23 cellular contexts compared by ENCODE assay signal in genomic region chr2:173150963-173151362, GRCh38.
DNase-seq lines count a peak whose midpoint lies in the region; ATAC-seq and TF ChIP-seq lines count a peak whose summit lies in the region.
"Had no signal": no experiment of that assay in that cellular context is flagged by ENCODE, and none has a peak within 500 bp of the region (broad histone marks: within the 10 kb centered on the region; RNA-seq: fewer than 3 reads in every experiment).

No MANE protein-coding gene starts in this region.

- H3K27me3 ChIP-seq in HCT116 (ENCODE audit: insufficient read depth, low read length) (no peaks in the 10 kb centered on the region), Panc1 (ENCODE audit: control insufficient read depth, insufficient read depth, low read length) (no peaks in the 10 kb centered on the region), osteoblast (ENCODE audit: insufficient read depth, low read length) (no peaks in the 10 kb centered on the region)
- H3K27me3 ChIP-seq: sigmoid colon, testis had no signal

- in situ Hi-C loops in Panc1 (cut with HindIII; ENCODE audit: low pct_unique_long_range_greater_than_20kb, low sequenced_read_pairs), result no loop called here

- H3K4me2 ChIP-seq in HCT116 (ENCODE audit: low read length) (peak overlapping the region; percentile 72), osteoblast (ENCODE audit: insufficient read depth, low read length) (no peak overlapping the region)

- intact Hi-C loops in HCT116 (cut with micrococcal nuclease) (no loop called here), Panc1 (cut with micrococcal nuclease; ENCODE audit: unreplicated experiment) (no loop called here), left cardiac atrium (cut with DNase I) (no loop called here)

- CTCF ChIA-PET in HCT116 (lab: Charles Lee), result no interaction called here
- CTCF ChIA-PET in Panc1 (lab: Charles Lee), result no interaction called here

- no peak overlapping the region for H2AFZ ChIP-seq in HCT116 (ENCODE audit: low read depth, low read length, poor library complexity, severe bottlenecking)
- H2AFZ ChIP-seq in osteoblast (ENCODE audit: low read length), result no peak overlapping the region
- H2AFZ ChIP-seq: parathyroid adenoma had no signal

- H3K36me3 ChIP-seq in HCT116 (ENCODE audit: control insufficient read depth in 1 of 2, insufficient read depth in 2 of 2, low read length in 2 of 2), result no peaks in the 10 kb centered on the region
- H3K36me3 ChIP-seq in Panc1 (ENCODE audit: control insufficient read depth, insufficient read depth, low read length), result peaks cover 2% of the 10 kb centered on the region; the same call in 1 of the 2 replicates
- H3K36me3 ChIP-seq in osteoblast (ENCODE audit: insufficient read depth, low read length), result no peaks in the 10 kb centered on the region
- H3K36me3 ChIP-seq: sigmoid colon had no signal

- RAD21 ChIA-PET in HCT116 (lab: Charles Lee; ENCODE audit: low non-redundant PET in 1 of 2, low total read pairs in 2 of 2, uncharacterized antibody in 2 of 2, unreplicated experiment in 2 of 2), result no interaction called here

- H3K4me1 ChIP-seq in HCT116 (ENCODE audit: control insufficient read depth in 1 of 2, insufficient read depth in 2 of 2, low read length in 2 of 2) (peaks cover 3 to 52% of the 10 kb centered on the region in 2 experiments; a peak in 3 of 4 replicates), Panc1 (ENCODE audit: control insufficient read depth, insufficient read depth, low read length) (peaks cover 68% of the 10 kb centered on the region), osteoblast (ENCODE audit: insufficient read depth, low read length) (peaks cover 57% of the 10 kb centered on the region)
- H3K4me1 ChIP-seq: testis had no signal

- H4K20me1 ChIP-seq in HCT116 (ENCODE audit: insufficient read depth) (no peaks in the 10 kb centered on the region), osteoblast (ENCODE audit: insufficient read depth, low read length) (no peaks in the 10 kb centered on the region)

- TF ChIP-seq CTCF in HCT116 (IDR thresholded peaks at IDR 0.05 in 2 of 3, conservative IDR thresholded peaks at IDR 0.05 in 1 of 3; ENCODE audit: borderline replicate concordance in 1 of 3, insufficient read depth in 1 of 3, low read depth in 2 of 3, low read length in 2 of 3) (no peak), Panc1 (IDR thresholded peaks at IDR 0.05) (no peak), osteoblast (IDR thresholded peaks at IDR 0.05; ENCODE audit: extremely low read depth, low read depth, low read length) (no peak)

- H3K4me3 ChIP-seq in HCT116 (replicated peaks in 1 of 2; ENCODE audit: low read depth in 1 of 2, low read length in 2 of 2) (no peak overlapping the region), Panc1 (ENCODE audit: low read depth in 2 of 2, low read length in 2 of 2) (no peak overlapping the region), osteoblast (ENCODE audit: insufficient read depth, low read length) (no peak overlapping the region)
- H3K4me3 ChIP-seq: sigmoid colon, testis had no signal

- TF ChIP-seq RAD21 in HCT116 (IDR thresholded peaks at IDR 0.05; ENCODE audit: low read depth), result no peak

- no peaks in the 10 kb centered on the region for H3K27me3 Mint-ChIP-seq in central memory CD8-positive, alpha-beta T cell
- H3K27me3 Mint-ChIP-seq: activated naive CD8-positive, alpha-beta T cell treated with anti-CD3 and anti-CD28 coated beads, Interleukin-2, amount 10 ng/mL, durations not matched to agents 7 days and 5 days; stimulated activated memory B cell treated with anti-CD40 and anti-IgM and Interleukin-4, amounts not matched to agents 10 μg/mL and 1 μg/mL and 100 μg/mL, for 72 hours had no signal

- H3K27ac ChIP-seq in HCT116 (ENCODE audit: low read depth, low read length) (no peak overlapping the region), Panc1 (ENCODE audit: low read length) (peak overlapping the region; percentile 91), osteoblast (ENCODE audit: low read depth, low read length) (peak overlapping the region; percentile 3)
- H3K27ac ChIP-seq: parathyroid adenoma, testis had no signal

- no peak overlapping the region for H3K9ac ChIP-seq in HCT116 (ENCODE audit: low read length)
- H3K9ac ChIP-seq: parathyroid adenoma had no signal

- DNase-seq in HCT116 (ENCODE audit: low read depth, low spot score) (no peak), Panc1 (ENCODE audit: low read depth, low spot score) (no peak), osteoblast (ENCODE audit: insufficient read length, low spot score, missing footprints) (no peak), AML-193 (lab: John Stamatoyannopoulos, UW) (no peak), HT-29 (ENCODE audit: low spot score) (no peak), left cardiac atrium (no peak)
- no peak for DNase-seq in central memory CD8-positive, alpha-beta T cell (ENCODE audit: low spot score in 2 of 2)
- DNase-seq: activated CD4-positive, alpha-beta T cell treated with anti-CD3 and anti-CD28 coated beads for 1 hour; activated naive CD8-positive, alpha-beta T cell treated with anti-CD3 and anti-CD28 coated beads, Interleukin-2, amount 10 ng/mL, durations not matched to agents 7 days and 5 days; CD8-positive, alpha-beta T cell; DMS153; effector memory CD4-positive, alpha-beta T cell; H7; KBM-7; left colon; naive thymus-derived CD8-positive, alpha-beta T cell; NCI-H1694 treated with DMSO at 0.1 percent for 48 hours; Right ventricle myocardium superior; sigmoid colon; stimulated activated CD4-positive, alpha-beta T cell treated with anti-CD3 and anti-CD28 coated beads, Interleukin-2, amount 100 ng/mL, for 24 hours; testis had no signal

- peaks cover 1% of the 10 kb centered on the region for H3K36me3 Mint-ChIP-seq in central memory CD8-positive, alpha-beta T cell (ENCODE audit: insufficient read depth)
- H3K36me3 Mint-ChIP-seq: CD8-positive, alpha-beta T cell; naive thymus-derived CD8-positive, alpha-beta T cell had no signal

- H3K9me3 ChIP-seq in HCT116 (ENCODE audit: control insufficient read depth in 1 of 2, insufficient read depth in 1 of 2, low read depth in 1 of 2, low read length in 2 of 2) (no peaks in the 10 kb centered on the region), Panc1 (ENCODE audit: control insufficient read depth, insufficient read depth, low read depth, low read length) (peaks cover 14% of the 10 kb centered on the region; the same call in 1 of the 2 replicates), osteoblast (ENCODE audit: low read depth, low read length) (no peaks in the 10 kb centered on the region)
- H3K9me3 ChIP-seq: sigmoid colon, testis had no signal

- H3K4me3 Mint-ChIP-seq in central memory CD8-positive, alpha-beta T cell, result no peak overlapping the region
- H3K4me3 Mint-ChIP-seq: activated naive CD8-positive, alpha-beta T cell treated with anti-CD3 and anti-CD28 coated beads, Interleukin-2, amount 10 ng/mL, durations not matched to agents 7 days and 5 days; CD8-positive, alpha-beta T cell; naive thymus-derived CD8-positive, alpha-beta T cell; stimulated activated memory B cell treated with anti-CD40 and anti-IgM and Interleukin-4, amounts not matched to agents 10 μg/mL and 1 μg/mL and 100 μg/mL, for 72 hours had no signal

- peak; percentile 23; the same call in 1 of the 2 replicates for ATAC-seq in HCT116
- no peak for ATAC-seq in Panc1
- no peak for ATAC-seq in central memory CD8-positive, alpha-beta T cell (replicated peaks; ENCODE audit: extremely low read depth, poor library complexity, severe bottlenecking)
- no peak for ATAC-seq in left cardiac atrium
- ATAC-seq: CD8-positive, alpha-beta T cell; left colon; naive thymus-derived CD8-positive, alpha-beta T cell; stimulated activated memory B cell treated with anti-CD40 and anti-IgM and Interleukin-4, amounts not matched to agents 10 μg/mL and 1 μg/mL and 100 μg/mL, for 72 hours had no signal

- TF ChIP-seq POLR2A in HCT116 (IDR thresholded peaks at IDR 0.05; ENCODE audit: borderline replicate concordance, extremely low read depth, insufficient read depth, insufficient read length), result no peak

- peaks cover 5% of the 10 kb centered on the region for H3K9me3 Mint-ChIP-seq in central memory CD8-positive, alpha-beta T cell
- H3K9me3 Mint-ChIP-seq: activated naive CD8-positive, alpha-beta T cell treated with anti-CD3 and anti-CD28 coated beads, Interleukin-2, amount 10 ng/mL, durations not matched to agents 7 days and 5 days; naive thymus-derived CD8-positive, alpha-beta T cell; stimulated activated memory B cell treated with anti-CD40 and anti-IgM and Interleukin-4, amounts not matched to agents 10 μg/mL and 1 μg/mL and 100 μg/mL, for 72 hours had no signal

- peaks cover 29% of the 10 kb centered on the region for H3K4me1 Mint-ChIP-seq in central memory CD8-positive, alpha-beta T cell

- H3K9me2 ChIP-seq in HCT116 (ENCODE audit: insufficient read depth), result no peaks in the 10 kb centered on the region

- peak overlapping the region; percentile 6 for H3K27ac Mint-ChIP-seq in central memory CD8-positive, alpha-beta T cell (ENCODE audit: low read depth)
- H3K27ac Mint-ChIP-seq: activated naive CD8-positive, alpha-beta T cell treated with anti-CD3 and anti-CD28 coated beads, Interleukin-2, amount 10 ng/mL, durations not matched to agents 7 days and 5 days; CD8-positive, alpha-beta T cell; naive thymus-derived CD8-positive, alpha-beta T cell; stimulated activated memory B cell treated with anti-CD40 and anti-IgM and Interleukin-4, amounts not matched to agents 10 μg/mL and 1 μg/mL and 100 μg/mL, for 72 hours had no signal

- no TSS peak for BruUV-seq in HCT116 (replicated peaks; lab: Mats Ljungman, UMichigan)
- no TSS peak for BruUV-seq in Panc1 (replicated peaks; lab: Mats Ljungman, UMichigan)

- POLR2A ChIA-PET in HCT116 (lab: Charles Lee), result no interaction called here
- POLR2A ChIA-PET in Panc1 (lab: Charles Lee), result no interaction called here

- H3K79me2 ChIP-seq in HCT116 (ENCODE audit: insufficient read depth, low read length) (peaks cover 9% of the 10 kb centered on the region), osteoblast (ENCODE audit: insufficient read depth, low read length) (peaks cover 71% of the 10 kb centered on the region)

TF ChIP-seq in HCT116, 20 proteins besides CTCF, POLR2A, EP300 and RAD21 (continues in another document):
- no peak for TF ChIP-seq ZFX (IDR thresholded peaks at IDR 0.05)
- no peak for TF ChIP-seq JUND (IDR thresholded peaks at IDR 0.05)
- no peak for TF ChIP-seq EZH2phosphoT487 (IDR thresholded peaks at IDR 0.05; ENCODE audit: borderline replicate concordance)
- no peak for TF ChIP-seq SRF (IDR thresholded peaks at IDR 0.05; ENCODE audit: low read depth)
